In the genomic region with DNA sequence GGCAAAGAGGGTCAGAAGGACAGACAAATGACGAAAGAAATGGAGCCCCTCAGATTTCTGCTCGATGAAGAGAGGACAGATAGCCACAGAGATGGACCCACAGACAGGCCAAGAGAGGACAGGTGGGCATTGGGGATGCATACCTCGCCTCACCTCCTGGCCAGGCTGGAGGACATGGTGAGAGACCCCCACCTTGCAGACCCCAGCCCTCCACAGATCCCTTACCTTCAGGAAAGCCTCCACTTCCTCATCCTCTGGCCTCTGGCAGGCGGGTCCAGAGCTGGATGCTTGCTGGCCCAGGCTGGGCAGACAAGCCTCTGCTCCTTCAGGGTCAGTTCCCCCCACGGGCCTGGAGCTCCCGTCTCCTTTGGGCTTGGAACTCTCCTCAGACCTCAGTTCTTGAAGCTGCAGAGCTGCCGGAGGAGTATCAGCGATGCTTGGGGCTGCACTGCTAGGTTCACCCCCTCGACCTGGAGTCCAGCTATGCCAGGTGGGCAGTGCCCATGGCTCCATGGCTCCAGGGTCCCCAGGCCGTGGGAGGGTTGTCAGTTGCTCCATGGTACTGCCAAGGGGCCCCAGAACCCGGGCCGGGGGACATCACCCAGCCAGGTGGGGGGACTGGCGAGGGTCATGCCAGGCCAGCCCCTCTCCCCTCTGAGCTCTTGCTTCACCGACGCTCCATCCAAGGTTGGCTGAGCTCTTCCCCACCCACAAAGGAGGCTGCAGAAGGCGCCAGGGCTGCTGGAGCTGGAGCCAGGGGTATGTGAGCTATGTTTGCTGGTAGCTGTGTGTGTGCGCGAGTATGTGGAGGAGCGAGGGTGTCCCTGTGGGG, we compare ENCODE assay signal across 1 cellular context.
TF ChIP-seq lines count a peak whose summit lies in the region.

No MANE protein-coding gene starts in this region.

TF ChIP-seq in GM12878, 131 proteins besides CTCF, POLR2A, EP300 and RAD21 (continued from another document and continues in another):
- TF ChIP-seq, protein P1, sequence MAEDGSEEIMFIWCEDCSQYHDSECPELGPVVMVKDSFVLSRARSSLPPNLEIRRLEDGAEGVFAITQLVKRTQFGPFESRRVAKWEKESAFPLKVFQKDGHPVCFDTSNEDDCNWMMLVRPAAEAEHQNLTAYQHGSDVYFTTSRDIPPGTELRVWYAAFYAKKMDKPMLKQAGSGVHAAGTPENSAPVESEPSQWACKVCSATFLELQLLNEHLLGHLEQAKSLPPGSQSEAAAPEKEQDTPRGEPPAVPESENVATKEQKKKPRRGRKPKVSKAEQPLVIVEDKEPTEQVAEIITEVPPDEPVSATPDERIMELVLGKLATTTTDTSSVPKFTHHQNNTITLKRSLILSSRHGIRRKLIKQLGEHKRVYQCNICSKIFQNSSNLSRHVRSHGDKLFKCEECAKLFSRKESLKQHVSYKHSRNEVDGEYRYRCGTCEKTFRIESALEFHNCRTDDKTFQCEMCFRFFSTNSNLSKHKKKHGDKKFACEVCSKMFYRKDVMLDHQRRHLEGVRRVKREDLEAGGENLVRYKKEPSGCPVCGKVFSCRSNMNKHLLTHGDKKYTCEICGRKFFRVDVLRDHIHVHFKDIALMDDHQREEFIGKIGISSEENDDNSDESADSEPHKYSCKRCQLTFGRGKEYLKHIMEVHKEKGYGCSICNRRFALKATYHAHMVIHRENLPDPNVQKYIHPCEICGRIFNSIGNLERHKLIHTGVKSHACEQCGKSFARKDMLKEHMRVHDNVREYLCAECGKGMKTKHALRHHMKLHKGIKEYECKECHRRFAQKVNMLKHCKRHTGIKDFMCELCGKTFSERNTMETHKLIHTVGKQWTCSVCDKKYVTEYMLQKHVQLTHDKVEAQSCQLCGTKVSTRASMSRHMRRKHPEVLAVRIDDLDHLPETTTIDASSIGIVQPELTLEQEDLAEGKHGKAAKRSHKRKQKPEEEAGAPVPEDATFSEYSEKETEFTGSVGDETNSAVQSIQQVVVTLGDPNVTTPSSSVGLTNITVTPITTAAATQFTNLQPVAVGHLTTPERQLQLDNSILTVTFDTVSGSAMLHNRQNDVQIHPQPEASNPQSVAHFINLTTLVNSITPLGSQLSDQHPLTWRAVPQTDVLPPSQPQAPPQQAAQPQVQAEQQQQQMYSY (CRISPR knock-in tag; IDR thresholded peaks at IDR 0.05): no peak
- TF ChIP-seq EED (IDR thresholded peaks at IDR 0.05; ENCODE audit: low read depth) (peak; percentile 7; the same call in 1 of the 2 replicates), NR2F1 (conservative IDR thresholded peaks at IDR 0.05) (0 out of 2 replicates have a peak, but pooled peaks have one; percentile 9), SMC3 (IDR thresholded peaks at IDR 0.05; ENCODE audit: borderline replicate concordance, low read length) (no peak), TCF12 (IDR thresholded peaks at IDR 0.05; ENCODE audit: low read depth, low read length) (no peak; the same call in 1 of the 2 replicates), IKZF2 (IDR thresholded peaks at IDR 0.05) (no peak), E2F4 (IDR thresholded peaks at IDR 0.05; ENCODE audit: low read depth, low read length) (no peak), POLR2AphosphoS5 (IDR thresholded peaks at IDR 0.05; ENCODE audit: low read length) (no peak), NRF1 (conservative IDR thresholded peaks at IDR 0.05; ENCODE audit: low read depth, low read length) (no peak), ATF7 (IDR thresholded peaks at IDR 0.05; ENCODE audit: low read depth) (no peak), BCLAF1 (IDR thresholded peaks at IDR 0.05) (no peak), CHD2 (IDR thresholded peaks at IDR 0.05; ENCODE audit: borderline replicate concordance, low read depth, low read length) (no peak), BCL3 (IDR thresholded peaks at IDR 0.05; ENCODE audit: borderline replicate concordance, insufficient read depth, low read depth, low read length, poor library complexity, severe bottlenecking) (no peak), FOXK2 (IDR thresholded peaks at IDR 0.05) (no peak), ESRRA (IDR thresholded peaks at IDR 0.05; ENCODE audit: low read length) (no peak), ZZZ3 (IDR thresholded peaks at IDR 0.05; ENCODE audit: control insufficient read depth, insufficient read length, low read depth) (no peak), KLF5 (IDR thresholded peaks at IDR 0.05; ENCODE audit: partially characterized antibody) (no peak), HSF1 (IDR thresholded peaks at IDR 0.05; ENCODE audit: low read depth, low read length) (no peak), SREBF2 (IDR thresholded peaks at IDR 0.05; ENCODE audit: low read length) (no peak), ETV6 (conservative IDR thresholded peaks at IDR 0.05 in 1 of 2, IDR thresholded peaks at IDR 0.05 in 1 of 2; ENCODE audit: borderline replicate concordance in 1 of 2, low read depth in 1 of 2) (0 out of 4 replicates have a peak, but pooled peaks of 1 of the 2 experiments have one; percentile 21), KDM1A (IDR thresholded peaks at IDR 0.05; ENCODE audit: borderline replicate concordance) (no peak), MYB (IDR thresholded peaks at IDR 0.05; ENCODE audit: borderline replicate concordance, low read depth, low read length) (no peak), STAT3 (IDR thresholded peaks at IDR 0.05; ENCODE audit: low read depth, low read length) (no peak), MTA3 (IDR thresholded peaks at IDR 0.05; ENCODE audit: borderline replicate concordance, low read length) (no peak), ZNF207 (IDR thresholded peaks at IDR 0.05; ENCODE audit: borderline replicate concordance) (no peak), SMAD5 (IDR thresholded peaks at IDR 0.05; ENCODE audit: low read depth) (no peak), KAT2A (conservative IDR thresholded peaks at IDR 0.05; ENCODE audit: control insufficient read depth, low read depth, low read length) (no peak), PML (IDR thresholded peaks at IDR 0.05; ENCODE audit: low read length) (no peak), NKRF (conservative IDR thresholded peaks at IDR 0.05) (0 out of 2 replicates have a peak, but pooled peaks have one; percentile 24), MXI1 (IDR thresholded peaks at IDR 0.05; ENCODE audit: low read depth, low read length) (no peak), BCL11A (IDR thresholded peaks at IDR 0.05; ENCODE audit: low read depth, low read length) (peak; percentile 21; the same call in 1 of the 2 replicates), HDAC2 (IDR thresholded peaks at IDR 0.05) (no peak), POU2F2 (IDR thresholded peaks at IDR 0.05; ENCODE audit: borderline replicate concordance, low read depth, low read length) (peak; percentile 30; the same call in 1 of the 3 replicates), FOXM1 (IDR thresholded peaks at IDR 0.05; ENCODE audit: low read depth, low read length) (no peak), YBX1 (IDR thresholded peaks at IDR 0.05) (no peak)
- TF ChIP-seq, protein P2, sequence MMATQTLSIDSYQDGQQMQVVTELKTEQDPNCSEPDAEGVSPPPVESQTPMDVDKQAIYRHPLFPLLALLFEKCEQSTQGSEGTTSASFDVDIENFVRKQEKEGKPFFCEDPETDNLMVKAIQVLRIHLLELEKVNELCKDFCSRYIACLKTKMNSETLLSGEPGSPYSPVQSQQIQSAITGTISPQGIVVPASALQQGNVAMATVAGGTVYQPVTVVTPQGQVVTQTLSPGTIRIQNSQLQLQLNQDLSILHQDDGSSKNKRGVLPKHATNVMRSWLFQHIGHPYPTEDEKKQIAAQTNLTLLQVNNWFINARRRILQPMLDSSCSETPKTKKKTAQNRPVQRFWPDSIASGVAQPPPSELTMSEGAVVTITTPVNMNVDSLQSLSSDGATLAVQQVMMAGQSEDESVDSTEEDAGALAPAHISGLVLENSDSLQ (IDR thresholded peaks at IDR 0.05): no peak
- TF ChIP-seq, protein P3, sequence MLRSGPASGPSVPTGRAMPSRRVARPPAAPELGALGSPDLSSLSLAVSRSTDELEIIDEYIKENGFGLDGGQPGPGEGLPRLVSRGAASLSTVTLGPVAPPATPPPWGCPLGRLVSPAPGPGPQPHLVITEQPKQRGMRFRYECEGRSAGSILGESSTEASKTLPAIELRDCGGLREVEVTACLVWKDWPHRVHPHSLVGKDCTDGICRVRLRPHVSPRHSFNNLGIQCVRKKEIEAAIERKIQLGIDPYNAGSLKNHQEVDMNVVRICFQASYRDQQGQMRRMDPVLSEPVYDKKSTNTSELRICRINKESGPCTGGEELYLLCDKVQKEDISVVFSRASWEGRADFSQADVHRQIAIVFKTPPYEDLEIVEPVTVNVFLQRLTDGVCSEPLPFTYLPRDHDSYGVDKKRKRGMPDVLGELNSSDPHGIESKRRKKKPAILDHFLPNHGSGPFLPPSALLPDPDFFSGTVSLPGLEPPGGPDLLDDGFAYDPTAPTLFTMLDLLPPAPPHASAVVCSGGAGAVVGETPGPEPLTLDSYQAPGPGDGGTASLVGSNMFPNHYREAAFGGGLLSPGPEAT (IDR thresholded peaks at IDR 0.05; ENCODE audit: low read depth): no peak
- TF ChIP-seq, protein P4, sequence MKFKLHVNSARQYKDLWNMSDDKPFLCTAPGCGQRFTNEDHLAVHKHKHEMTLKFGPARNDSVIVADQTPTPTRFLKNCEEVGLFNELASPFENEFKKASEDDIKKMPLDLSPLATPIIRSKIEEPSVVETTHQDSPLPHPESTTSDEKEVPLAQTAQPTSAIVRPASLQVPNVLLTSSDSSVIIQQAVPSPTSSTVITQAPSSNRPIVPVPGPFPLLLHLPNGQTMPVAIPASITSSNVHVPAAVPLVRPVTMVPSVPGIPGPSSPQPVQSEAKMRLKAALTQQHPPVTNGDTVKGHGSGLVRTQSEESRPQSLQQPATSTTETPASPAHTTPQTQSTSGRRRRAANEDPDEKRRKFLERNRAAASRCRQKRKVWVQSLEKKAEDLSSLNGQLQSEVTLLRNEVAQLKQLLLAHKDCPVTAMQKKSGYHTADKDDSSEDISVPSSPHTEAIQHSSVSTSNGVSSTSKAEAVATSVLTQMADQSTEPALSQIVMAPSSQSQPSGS (IDR thresholded peaks at IDR 0.05; ENCODE audit: low read length): no peak
- TF ChIP-seq, protein P5, sequence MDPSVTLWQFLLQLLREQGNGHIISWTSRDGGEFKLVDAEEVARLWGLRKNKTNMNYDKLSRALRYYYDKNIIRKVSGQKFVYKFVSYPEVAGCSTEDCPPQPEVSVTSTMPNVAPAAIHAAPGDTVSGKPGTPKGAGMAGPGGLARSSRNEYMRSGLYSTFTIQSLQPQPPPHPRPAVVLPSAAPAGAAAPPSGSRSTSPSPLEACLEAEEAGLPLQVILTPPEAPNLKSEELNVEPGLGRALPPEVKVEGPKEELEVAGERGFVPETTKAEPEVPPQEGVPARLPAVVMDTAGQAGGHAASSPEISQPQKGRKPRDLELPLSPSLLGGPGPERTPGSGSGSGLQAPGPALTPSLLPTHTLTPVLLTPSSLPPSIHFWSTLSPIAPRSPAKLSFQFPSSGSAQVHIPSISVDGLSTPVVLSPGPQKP (IDR thresholded peaks at IDR 0.05; ENCODE audit: low read depth, low read length): no peak
